In genomic region chr18:12287684-12288405, GRCh38 we compare ENCODE assay signal across 9 cellular contexts. TPM values are rescaled to one million over a fixed set of nuclear protein-coding genes. Genes with fewer than 3 reads are reported as not detected.
DNase-seq lines count a peak whose midpoint lies in the region; ATAC-seq lines count a peak whose summit lies in the region.
"Had no signal": no experiment of that assay in that cellular context is flagged by ENCODE, and none has a peak within 500 bp of the region (broad histone marks: within the 10 kb centered on the region; RNA-seq: fewer than 3 reads in every experiment).

No MANE protein-coding gene starts in this region.

- intact Hi-C loops in left cardiac atrium (cut with DNase I): loop anchor here in 1 of 2 donors (10.0 kb wide), 1 partner anchor 87 kb away; the partner anchor contains the start of gene AFG3L2

- peaks cover 13% of the 10 kb centered on the region for H3K27me3 ChIP-seq in H7 (ENCODE audit: control insufficient read depth, insufficient read depth, low read length)

- H3K36me3 ChIP-seq in H7 (replicated peaks; ENCODE audit: control insufficient read depth, insufficient read depth, low read length): no peaks in the 10 kb centered on the region

- peaks cover 4% of the 10 kb centered on the region for H3K4me1 Mint-ChIP-seq in activated naive CD8-positive, alpha-beta T cell treated with anti-CD3 and anti-CD28 coated beads for 36 hours

- H3K4me3 ChIP-seq in H7 (ENCODE audit: insufficient read depth, low read depth, low read length): peak overlapping the region; percentile 39

- peak; percentile 79 for DNase-seq in H7
- no peak for DNase-seq in activated naive CD8-positive, alpha-beta T cell treated with anti-CD3 and anti-CD28 coated beads for 36 hours
- DNase-seq in left cardiac atrium: peak; percentile 83
- DNase-seq in renal cortical epithelial cell (ENCODE audit: low read depth): peak; percentile 86
- no peak for DNase-seq in NCI-H345 (lab: John Stamatoyannopoulos, UW)
- DNase-seq in SHP77 (lab: John Stamatoyannopoulos, UW): no peak

- no peaks in the 10 kb centered on the region for H3K36me3 Mint-ChIP-seq in activated naive CD8-positive, alpha-beta T cell treated with anti-CD3 and anti-CD28 coated beads for 36 hours
- H3K36me3 Mint-ChIP-seq: IgD-negative memory B cell had no signal

- ATAC-seq in left cardiac atrium (peak; percentile 90 to 95), HG03045 (IDR thresholded peaks at IDR 0.05; ENCODE audit: unreplicated experiment) (no peak), HG02852 (IDR thresholded peaks at IDR 0.05; ENCODE audit: unreplicated experiment) (no peak)

- H3K9me3 Mint-ChIP-seq in activated naive CD8-positive, alpha-beta T cell treated with anti-CD3 and anti-CD28 coated beads for 36 hours: no peaks in the 10 kb centered on the region

- peak overlapping the region; percentile 25 for H3K4me3 Mint-ChIP-seq in activated naive CD8-positive, alpha-beta T cell treated with anti-CD3 and anti-CD28 coated beads for 36 hours

- H3K27me3 Mint-ChIP-seq in activated naive CD8-positive, alpha-beta T cell treated with anti-CD3 and anti-CD28 coated beads for 36 hours: peaks cover 53% of the 10 kb centered on the region

- no peak overlapping the region for H3K27ac Mint-ChIP-seq in activated naive CD8-positive, alpha-beta T cell treated with anti-CD3 and anti-CD28 coated beads for 36 hours
- H3K27ac Mint-ChIP-seq: IgD-negative memory B cell had no signal

RNA-seq across cellular contexts. Expression of gene TUBB6, which starts 20.2 kb away (rescaled TPM):
- 520 and 657 TPM in 2 replicates for total RNA-seq in H7 (2014; rRNA removed; shearing (Covaris generic))
- total RNA-seq in activated naive CD8-positive, alpha-beta T cell treated with anti-CD3 and anti-CD28 coated beads for 36 hours: 10 to 100 TPM; 11.1 to 11.6 TPM
- total RNA-seq in left cardiac atrium (100 to 1,000 TPM; 211 to 254 TPM), renal cortical epithelial cell (224 and 821 TPM in 2 replicates)

RNA-seq across cellular contexts. Expression of gene CIDEA, which starts 33.7 kb away (rescaled TPM):
- 0.15 TPM in 1 of 2 replicates, not detected in the other for total RNA-seq in H7 (2014; rRNA removed; shearing (Covaris generic))
- total RNA-seq in activated naive CD8-positive, alpha-beta T cell treated with anti-CD3 and anti-CD28 coated beads for 36 hours: not detected
- total RNA-seq in left cardiac atrium (10 to 100 TPM; 11.4 to 17.2 TPM), renal cortical epithelial cell (0.87 TPM in 1 of 2 replicates, not detected in the other)

Comparison
In these comparisons a context has a peak if more than half of its experiments do, and no peak if none do; other contexts are left out.
1. DNase-seq: peak in H7 (single experiment), left cardiac atrium (single experiment) and renal cortical epithelial cell (single experiment); none in activated naive CD8-positive, alpha-beta T cell treated with anti-CD3 and anti-CD28 coated beads for 36 hours (single experiment), NCI-H345 (single experiment) and SHP77 (0 of 2).
2. ATAC-seq: peak in left cardiac atrium (2 of 2); none in HG03045 (single experiment) and HG02852 (single experiment).
3. RNA of gene TUBB6, which starts 20.2 kb away (total RNA-seq): 520 to 657 TPM in H7, 211 to 254 TPM in left cardiac atrium and 224 to 821 TPM in renal cortical epithelial cell; 11.1 to 11.6 TPM in activated naive CD8-positive, alpha-beta T cell treated with anti-CD3 and anti-CD28 coated beads for 36 hours; every median in the first group is over 10 times any median in the second.